19 cellular contexts compared by ENCODE assay signal in genomic region chr12:24463392-24463791, GRCh38.
"Had no signal": no experiment of that assay in that cellular context is flagged by ENCODE, and none has a peak within 500 bp of the region (broad histone marks: within the 10 kb centered on the region; RNA-seq: fewer than 3 reads in every experiment).

No MANE protein-coding gene starts in this region.

- H3K9me3 Mint-ChIP-seq: mesothelial cell of epicardium, naive B cell had no signal

- H3K4me3 ChIP-seq: coronary artery, dorsolateral prefrontal cortex, esophagus muscularis mucosa, gastroesophageal sphincter, heart left ventricle, left lung, lower lobe of right lung, mucosa of descending colon had no signal

- H3K36me3 Mint-ChIP-seq: mesothelial cell of epicardium; naive B cell; naive thymus-derived CD8-positive, alpha-beta T cell had no signal

- H3K27ac Mint-ChIP-seq: mesothelial cell of epicardium; naive thymus-derived CD8-positive, alpha-beta T cell had no signal

- H3K4me3 Mint-ChIP-seq: mesothelial cell of epicardium had no signal

- H3K27me3 Mint-ChIP-seq: naive thymus-derived CD8-positive, alpha-beta T cell had no signal

- DNase-seq: dermis blood vessel endothelial cell; dorsolateral prefrontal cortex; effector CD4-positive, alpha-beta T cell; effector memory CD4-positive, alpha-beta T cell; foreskin keratinocyte; heart left ventricle; hippocampal formation; left cardiac atrium; left lung; left ventricle myocardium superior; lower lobe of right lung; mesenchymal stem cell; mucosa of descending colon; naive B cell; naive thymus-derived CD8-positive, alpha-beta T cell had no signal

- ATAC-seq: foreskin keratinocyte; gastroesophageal sphincter; heart left ventricle; left cardiac atrium; left lung; left ventricle myocardium superior; lower lobe of right lung; mucosa of descending colon; naive thymus-derived CD8-positive, alpha-beta T cell had no signal

- H3K27ac ChIP-seq: coronary artery, dorsolateral prefrontal cortex, esophagus muscularis mucosa, foreskin keratinocyte, gastroesophageal sphincter, heart left ventricle, left lung, lower lobe of right lung had no signal

- H3K27me3 ChIP-seq: dorsolateral prefrontal cortex, esophagus muscularis mucosa, foreskin keratinocyte, gastroesophageal sphincter, heart left ventricle, left lung had no signal

- H3K4me1 Mint-ChIP-seq: mesothelial cell of epicardium had no signal

- H3K9me3 ChIP-seq: esophagus muscularis mucosa, gastroesophageal sphincter, heart left ventricle, left lung, lower lobe of right lung, mucosa of descending colon had no signal

- H3K36me3 ChIP-seq: esophagus muscularis mucosa, gastroesophageal sphincter, heart left ventricle, left lung, lower lobe of right lung had no signal

- H3K4me1 ChIP-seq: esophagus muscularis mucosa, foreskin keratinocyte, gastroesophageal sphincter, heart left ventricle, lower lobe of right lung had no signal
